Comparison of ENCODE assay signal across 1 cellular context in genomic region chr5:146007973-146008372, GRCh38.
TF ChIP-seq lines count a peak whose summit lies in the region.

No MANE protein-coding gene starts in this region.

TF ChIP-seq in GM23338, 12 proteins besides CTCF, POLR2A, EP300 and RAD21 (continued from another document):
- no peak for TF ChIP-seq ZNF462 (CRISPR knock-in tag; IDR thresholded peaks at IDR 0.05)
